ENCODE assay signal across 2 cellular contexts in the genomic region with DNA sequence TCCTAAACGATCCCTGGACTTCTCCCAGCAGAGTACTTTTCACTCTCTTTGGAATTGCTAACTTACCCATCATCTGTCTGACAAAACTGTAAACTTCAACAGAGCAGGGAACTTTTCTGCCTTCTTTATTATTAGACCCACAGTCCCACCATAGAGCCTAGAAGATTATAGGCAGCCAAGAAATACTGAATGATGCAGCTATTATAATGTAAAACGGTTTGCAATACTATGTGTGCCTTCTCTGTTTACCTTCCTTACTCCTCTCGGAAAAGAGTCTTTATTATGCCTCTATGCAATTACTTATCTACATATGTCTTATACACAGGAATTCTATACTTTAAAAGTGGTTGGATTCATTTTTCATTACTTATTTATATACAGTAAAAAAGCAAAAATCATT.
TF ChIP-seq lines count a peak whose summit lies in the region.

No MANE protein-coding gene starts in this region.

TF ChIP-seq in WTC11, 78 proteins besides CTCF, POLR2A, EP300 and RAD21 (continues in another document):
- TF ChIP-seq ARID4B (CRISPR knock-in tag; IDR thresholded peaks at IDR 0.05; ENCODE audit: borderline replicate concordance) (no peak), ZNF121 (CRISPR knock-in tag; IDR thresholded peaks at IDR 0.05) (no peak), ZNF281 (CRISPR knock-in tag; IDR thresholded peaks at IDR 0.05) (no peak), MXD4 (CRISPR knock-in tag; IDR thresholded peaks at IDR 0.05; ENCODE audit: borderline replicate concordance) (no peak), FOXJ3 (CRISPR knock-in tag; IDR thresholded peaks at IDR 0.05; ENCODE audit: borderline replicate concordance) (no peak), KAT7 (CRISPR knock-in tag; IDR thresholded peaks at IDR 0.05; ENCODE audit: borderline replicate concordance) (no peak), NFYB (CRISPR knock-in tag; conservative IDR thresholded peaks at IDR 0.05; ENCODE audit: low read depth) (no peak), JAZF1 (CRISPR knock-in tag; IDR thresholded peaks at IDR 0.05) (no peak), ZNF219 (CRISPR knock-in tag; IDR thresholded peaks at IDR 0.05; ENCODE audit: borderline replicate concordance) (no peak), GRHL2 (CRISPR knock-in tag; IDR thresholded peaks at IDR 0.05; ENCODE audit: insufficient replicate concordance, severe bottlenecking) (no peak), SOX15 (CRISPR knock-in tag; IDR thresholded peaks at IDR 0.05) (no peak)
- TF ChIP-seq, protein P1, sequence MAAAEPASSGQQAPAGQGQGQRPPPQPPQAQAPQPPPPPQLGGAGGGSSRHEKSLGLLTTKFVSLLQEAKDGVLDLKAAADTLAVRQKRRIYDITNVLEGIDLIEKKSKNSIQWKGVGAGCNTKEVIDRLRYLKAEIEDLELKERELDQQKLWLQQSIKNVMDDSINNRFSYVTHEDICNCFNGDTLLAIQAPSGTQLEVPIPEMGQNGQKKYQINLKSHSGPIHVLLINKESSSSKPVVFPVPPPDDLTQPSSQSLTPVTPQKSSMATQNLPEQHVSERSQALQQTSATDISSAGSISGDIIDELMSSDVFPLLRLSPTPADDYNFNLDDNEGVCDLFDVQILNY (CRISPR knock-in tag; IDR thresholded peaks at IDR 0.05): no peak
- TF ChIP-seq, protein P2, sequence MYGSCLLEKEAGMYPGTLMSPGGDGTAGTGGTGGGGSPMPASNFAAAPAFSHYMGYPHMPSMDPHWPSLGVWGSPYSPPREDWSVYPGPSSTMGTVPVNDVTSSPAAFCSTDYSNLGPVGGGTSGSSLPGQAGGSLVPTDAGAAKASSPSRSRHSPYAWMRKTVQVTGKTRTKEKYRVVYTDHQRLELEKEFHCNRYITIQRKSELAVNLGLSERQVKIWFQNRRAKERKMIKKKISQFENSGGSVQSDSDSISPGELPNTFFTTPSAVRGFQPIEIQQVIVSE (CRISPR knock-in tag; IDR thresholded peaks at IDR 0.05; ENCODE audit: borderline replicate concordance): no peak
- TF ChIP-seq, protein P3, sequence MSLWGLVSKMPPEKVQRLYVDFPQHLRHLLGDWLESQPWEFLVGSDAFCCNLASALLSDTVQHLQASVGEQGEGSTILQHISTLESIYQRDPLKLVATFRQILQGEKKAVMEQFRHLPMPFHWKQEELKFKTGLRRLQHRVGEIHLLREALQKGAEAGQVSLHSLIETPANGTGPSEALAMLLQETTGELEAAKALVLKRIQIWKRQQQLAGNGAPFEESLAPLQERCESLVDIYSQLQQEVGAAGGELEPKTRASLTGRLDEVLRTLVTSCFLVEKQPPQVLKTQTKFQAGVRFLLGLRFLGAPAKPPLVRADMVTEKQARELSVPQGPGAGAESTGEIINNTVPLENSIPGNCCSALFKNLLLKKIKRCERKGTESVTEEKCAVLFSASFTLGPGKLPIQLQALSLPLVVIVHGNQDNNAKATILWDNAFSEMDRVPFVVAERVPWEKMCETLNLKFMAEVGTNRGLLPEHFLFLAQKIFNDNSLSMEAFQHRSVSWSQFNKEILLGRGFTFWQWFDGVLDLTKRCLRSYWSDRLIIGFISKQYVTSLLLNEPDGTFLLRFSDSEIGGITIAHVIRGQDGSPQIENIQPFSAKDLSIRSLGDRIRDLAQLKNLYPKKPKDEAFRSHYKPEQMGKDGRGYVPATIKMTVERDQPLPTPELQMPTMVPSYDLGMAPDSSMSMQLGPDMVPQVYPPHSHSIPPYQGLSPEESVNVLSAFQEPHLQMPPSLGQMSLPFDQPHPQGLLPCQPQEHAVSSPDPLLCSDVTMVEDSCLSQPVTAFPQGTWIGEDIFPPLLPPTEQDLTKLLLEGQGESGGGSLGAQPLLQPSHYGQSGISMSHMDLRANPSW (CRISPR knock-in tag; conservative IDR thresholded peaks at IDR 0.05; ENCODE audit: low read depth): no peak

TF ChIP-seq in H1, 55 proteins besides CTCF, POLR2A, EP300 and RAD21:
- TF ChIP-seq SIRT6 (IDR thresholded peaks at IDR 0.05; ENCODE audit: low read length) (no peak), GTF2F1 (IDR thresholded peaks at IDR 0.05; ENCODE audit: borderline replicate concordance, low read depth, low read length) (no peak), HDAC2 (IDR thresholded peaks at IDR 0.05; ENCODE audit: borderline replicate concordance in 1 of 2, low read depth in 2 of 2, low read length in 2 of 2) (no peak), FOSL1 (IDR thresholded peaks at IDR 0.05; ENCODE audit: insufficient read depth, low read depth, low read length) (no peak), RXRA (IDR thresholded peaks at IDR 0.05; ENCODE audit: insufficient read depth, low read depth, low read length) (no peak), YY1 (IDR thresholded peaks at IDR 0.05; ENCODE audit: low read depth, low read length) (no peak), KDM4A (IDR thresholded peaks at IDR 0.05; ENCODE audit: low read depth, low read length, severe bottlenecking) (no peak), TAF1 (IDR thresholded peaks at IDR 0.05; ENCODE audit: low read depth, low read length) (no peak), CHD7 (IDR thresholded peaks at IDR 0.05; ENCODE audit: insufficient replicate concordance, low read length) (no peak), JUND (IDR thresholded peaks at IDR 0.05; ENCODE audit: low read length) (no peak)
